ENCODE assay signal across 8 cellular contexts in genomic region chr1:236120725-236121153, GRCh38. TPM values are rescaled to one million over a fixed set of nuclear protein-coding genes. Genes with fewer than 3 reads are reported as not detected.
DNase-seq lines count a peak whose midpoint lies in the region; ATAC-seq and TF ChIP-seq lines count a peak whose summit lies in the region.

No MANE protein-coding gene starts in this region.

- no peaks in the 10 kb centered on the region for H3K36me3 ChIP-seq in uterus

- H3K4me3 ChIP-seq in uterus = no peak overlapping the region

- no peaks in the 10 kb centered on the region for H3K4me1 ChIP-seq in uterus

- intact Hi-C loops in uterus (cut with DNase I; ENCODE audit: low total_unique reads) = no loop called here

- TF ChIP-seq CTCF in osteocyte (IDR thresholded peaks at IDR 0.05) (no peak), uterus (IDR thresholded peaks at IDR 0.05) (no peak)

- no peaks in the 10 kb centered on the region for H3K36me3 Mint-ChIP-seq in natural killer cell treated with Interleukin-12 subunit alpha and Interleukin-12 subunit beta and Interleukin-15 and Interleukin-18, amount 100 ng/mL, for 72 hours
- H3K36me3 Mint-ChIP-seq in osteocyte (ENCODE audit: unreplicated experiment) = no peaks in the 10 kb centered on the region

- ATAC-seq in GM18517 (IDR thresholded peaks at IDR 0.05; ENCODE audit: unreplicated experiment) (peak; percentile 58), GM21526 (IDR thresholded peaks at IDR 0.05; ENCODE audit: low FRiP score, unreplicated experiment) (peak; percentile 47), HG03571 (IDR thresholded peaks at IDR 0.05; ENCODE audit: unreplicated experiment) (peak; percentile 49)
- ATAC-seq in natural killer cell treated with Interleukin-12 subunit alpha and Interleukin-12 subunit beta and Interleukin-15 and Interleukin-18, amount 100 ng/mL, for 72 hours = peak; percentile 69 to 70

- H3K9me3 ChIP-seq in uterus = no peaks in the 10 kb centered on the region

- DNase-seq in natural killer cell treated with Interleukin-12 subunit alpha and Interleukin-12 subunit beta and Interleukin-15 and Interleukin-18, amount 100 ng/mL, for 72 hours (ENCODE audit: low spot score) = no peak
- no peak for DNase-seq in DMS53 (lab: John Stamatoyannopoulos, UW)
- DNase-seq in osteocyte (ENCODE audit: extremely low spot score, unreplicated experiment) = no peak
- no peak for DNase-seq in NCI-H1436 treated with DMSO at 0.1 percent for 48 hours (lab: John Stamatoyannopoulos, UW)
- no peak for DNase-seq in uterus

- H3K27me3 ChIP-seq in uterus = no peaks in the 10 kb centered on the region

- H3K4me1 Mint-ChIP-seq in natural killer cell treated with Interleukin-12 subunit alpha and Interleukin-12 subunit beta and Interleukin-15 and Interleukin-18, amount 100 ng/mL, for 72 hours (ENCODE audit: low read depth in 2 of 2) = peaks cover 31 to 36% of the 10 kb centered on the region in 2 donors
- H3K4me1 Mint-ChIP-seq in osteocyte (ENCODE audit: unreplicated experiment) = peaks cover 13% of the 10 kb centered on the region

- H3K27me3 Mint-ChIP-seq in natural killer cell treated with Interleukin-12 subunit alpha and Interleukin-12 subunit beta and Interleukin-15 and Interleukin-18, amount 100 ng/mL, for 72 hours = peaks cover 41 to 43% of the 10 kb centered on the region in 2 donors
- peaks cover 10% of the 10 kb centered on the region for H3K27me3 Mint-ChIP-seq in osteocyte (ENCODE audit: unreplicated experiment)

- no peak for TF ChIP-seq POLR2A in uterus (IDR thresholded peaks at IDR 0.05)

- H3K4me3 Mint-ChIP-seq in natural killer cell treated with Interleukin-12 subunit alpha and Interleukin-12 subunit beta and Interleukin-15 and Interleukin-18, amount 100 ng/mL, for 72 hours = peak overlapping the region; percentile 55
- no peak overlapping the region for H3K4me3 Mint-ChIP-seq in osteocyte (ENCODE audit: unreplicated experiment)

- H3K9me3 Mint-ChIP-seq in natural killer cell treated with Interleukin-12 subunit alpha and Interleukin-12 subunit beta and Interleukin-15 and Interleukin-18, amount 100 ng/mL, for 72 hours = no peaks in the 10 kb centered on the region
- no peaks in the 10 kb centered on the region for H3K9me3 Mint-ChIP-seq in osteocyte (ENCODE audit: unreplicated experiment)

- peak overlapping the region; percentile 0 to 58 for H3K27ac Mint-ChIP-seq in natural killer cell treated with Interleukin-12 subunit alpha and Interleukin-12 subunit beta and Interleukin-15 and Interleukin-18, amount 100 ng/mL, for 72 hours
- H3K27ac Mint-ChIP-seq in osteocyte (ENCODE audit: unreplicated experiment) = no peak overlapping the region

- H3K27ac ChIP-seq in uterus = no peak overlapping the region

RNA-seq across cellular contexts. Expression of gene GPR137B, which starts 21.6 kb away (rescaled TPM):
- total RNA-seq in natural killer cell treated with Interleukin-12 subunit alpha and Interleukin-12 subunit beta and Interleukin-15 and Interleukin-18, amount 100 ng/mL, for 72 hours = 10 to 100 TPM in 1 of 2 donors, 1 to 10 TPM in 1; 8.6 to 16.8 TPM
- 17.3 and 19.8 TPM in 2 replicates for total RNA-seq in osteocyte
- total RNA-seq in uterus = 10 to 100 TPM in 3 of 4 donors, under 1 TPM in 1; 0.29 to 15.1 (median 11.2) TPM

RNA-seq across cellular contexts. Expression of gene NID1, which starts 55.8 kb away (rescaled TPM):
- total RNA-seq in natural killer cell treated with Interleukin-12 subunit alpha and Interleukin-12 subunit beta and Interleukin-15 and Interleukin-18, amount 100 ng/mL, for 72 hours = not detected
- total RNA-seq in osteocyte = 142 and 149 TPM in 2 replicates
- 100 to 1,000 TPM in 3 of 4 donors, 10 to 100 TPM in 1; 70.7 to 252 (median 184) TPM for total RNA-seq in uterus

Comparison
In these comparisons a context has a peak if more than half of its experiments do, and no peak if none do; other contexts are left out.
1. RNA of gene NID1, which starts 55.8 kb away (total RNA-seq): 70.7 to 252 TPM in uterus and 142 to 149 TPM in osteocyte; not detected in natural killer cell treated with Interleukin-12 subunit alpha and Interleukin-12 subunit beta and Interleukin-15 and Interleukin-18, amount 100 ng/mL, for 72 hours; every median in the first group is over 10 times any median in the second.
2. Peak in every context shown above with its lines, with median percentiles within 50 percentile points of each other: ATAC-seq.